In the genomic region with DNA sequence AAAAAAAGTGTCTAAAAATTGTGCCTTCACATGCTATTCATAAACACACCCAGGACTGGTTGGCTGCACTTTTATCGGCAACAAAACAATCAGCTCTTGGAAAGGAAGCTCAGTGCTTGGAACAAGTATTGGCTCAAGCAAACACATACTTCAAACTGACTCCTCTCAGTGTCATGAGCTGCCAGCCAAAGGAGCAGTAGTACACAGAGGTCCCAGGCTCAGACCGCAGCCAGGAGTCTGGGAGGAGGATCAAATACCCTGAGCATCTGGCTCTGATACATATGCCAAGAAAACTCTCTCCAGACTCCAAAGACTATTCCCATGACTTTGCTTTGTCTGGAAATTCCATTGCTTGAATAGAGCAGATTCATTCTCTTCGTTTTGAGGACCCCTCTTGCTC, we compare ENCODE assay signal across 25 cellular contexts.
DNase-seq lines count a peak whose midpoint lies in the region; ATAC-seq and TF ChIP-seq lines count a peak whose summit lies in the region.
"Had no signal": no experiment of that assay in that cellular context is flagged by ENCODE, and none has a peak within 500 bp of the region (broad histone marks: within the 10 kb centered on the region; RNA-seq: fewer than 3 reads in every experiment).

No MANE protein-coding gene starts in this region.

- no peaks in the 10 kb centered on the region for H3K9me3 Mint-ChIP-seq in CD8-positive, alpha-beta T cell
- H3K9me3 Mint-ChIP-seq: activated B cell treated with CpG ODN at 0.5 μM for 24 hours; activated naive CD8-positive, alpha-beta T cell treated with anti-CD3 and anti-CD28 coated beads for 36 hours had no signal

- 61% methylated on average over 3 of the region's 3 CpGs for WGBS in hepatocyte (ENCODE audit: low lambda C conversion rate, missing lambda C conversion rate)
- 48 to 60% methylated on average over 2 to 3 of the region's 3 CpGs for WGBS in transverse colon (ENCODE audit: low coverage in 1 of 2), 2 donors

- H3K9me3 ChIP-seq in hepatocyte (ENCODE audit: low read depth), result no peaks in the 10 kb centered on the region
- H3K9me3 ChIP-seq in stomach smooth muscle (ENCODE audit: control insufficient read depth in 2 of 2, low read length in 2 of 2), result no peaks in the 10 kb centered on the region
- H3K9me3 ChIP-seq in transverse colon, result no peaks in the 10 kb centered on the region
- H3K9me3 ChIP-seq in osteoblast (ENCODE audit: low read depth, low read length), result no peaks in the 10 kb centered on the region
- no peaks in the 10 kb centered on the region for H3K9me3 ChIP-seq in CD8-positive, alpha-beta T cell (ENCODE audit: low read length)
- H3K9me3 ChIP-seq: mucosa of descending colon, vagina had no signal

- no peak for TF ChIP-seq CTCF in hepatocyte (IDR thresholded peaks at IDR 0.05; ENCODE audit: poor library complexity)
- TF ChIP-seq CTCF in transverse colon (IDR thresholded peaks at IDR 0.05), result no peak
- no peak for TF ChIP-seq CTCF in osteoblast (IDR thresholded peaks at IDR 0.05; ENCODE audit: extremely low read depth, low read depth, low read length)
- no peak for TF ChIP-seq CTCF in CD8-positive, alpha-beta T cell (IDR thresholded peaks at IDR 0.05)

- intact Hi-C loops in transverse colon (cut with DNase I; ENCODE audit: low total_unique reads), result no loop called here
- intact Hi-C loops in CD8-positive, alpha-beta T cell (cut with DNase I, micrococcal nuclease), result no loop called here

- H2AFZ ChIP-seq in hepatocyte, result no peak overlapping the region
- H2AFZ ChIP-seq in osteoblast (ENCODE audit: low read length), result no peak overlapping the region

- no peaks in the 10 kb centered on the region for H3K79me2 ChIP-seq in hepatocyte
- H3K79me2 ChIP-seq in osteoblast (ENCODE audit: insufficient read depth, low read length), result no peaks in the 10 kb centered on the region

- CTCF ChIA-PET in CD8-positive, alpha-beta T cell (lab: Charles Lee), result no interaction called here

- H3K36me3 Mint-ChIP-seq in CD8-positive, alpha-beta T cell, result no peaks in the 10 kb centered on the region
- H3K36me3 Mint-ChIP-seq: activated naive CD8-positive, alpha-beta T cell treated with anti-CD3 and anti-CD28 coated beads for 36 hours; immature natural killer cell had no signal

- H4K20me1 ChIP-seq in hepatocyte (ENCODE audit: insufficient read depth, poor library complexity, severe bottlenecking) (no peaks in the 10 kb centered on the region), osteoblast (ENCODE audit: insufficient read depth, low read length) (no peaks in the 10 kb centered on the region)

- POLR2A ChIA-PET in CD8-positive, alpha-beta T cell (lab: Charles Lee), result no interaction called here

- no peaks in the 10 kb centered on the region for H3K4me1 Mint-ChIP-seq in CD8-positive, alpha-beta T cell (ENCODE audit: low read depth)
- H3K4me1 Mint-ChIP-seq: activated B cell treated with CpG ODN at 0.5 μM for 24 hours; activated naive CD8-positive, alpha-beta T cell treated with anti-CD3 and anti-CD28 coated beads for 36 hours; activated T-helper 17 cell treated with anti-CD3 and anti-CD28 coated beads, Interleukin-2, amount 50 U/mL, for 72 hours; immature natural killer cell had no signal

- H3K4me2 ChIP-seq in hepatocyte, result no peak overlapping the region
- no peak overlapping the region for H3K4me2 ChIP-seq in osteoblast (ENCODE audit: insufficient read depth, low read length)

- DNase-seq in NCI-H1694 treated with DMSO at 0.1 percent for 48 hours (lab: John Stamatoyannopoulos, UW) (peak; percentile 85), fibroblast of gingiva (ENCODE audit: low read depth) (peak; percentile 46), hepatocyte (ENCODE audit: low spot score) (peak; percentile 19), transverse colon (no peak), osteoblast (ENCODE audit: insufficient read length, low spot score, missing footprints) (no peak)
- no peak for DNase-seq in activated T-cell treated with anti-CD3 and anti-CD28 coated beads, Interleukin-2, amount 50 U/mL, for 1 hour
- DNase-seq in CD8-positive, alpha-beta T cell, result no peak
- DNase-seq: activated B cell treated with CpG ODN at 0.5 μM for 24 hours; activated CD4-positive, alpha-beta T cell treated with anti-CD3 and anti-CD28 coated beads, Interleukin-2, amount 50 U/mL, for 4 hours; activated CD8-positive, alpha-beta memory T cell treated with anti-CD3 and anti-CD28 coated beads, Interleukin-2, amount 50 U/mL, for 4 hours; activated naive CD8-positive, alpha-beta T cell treated with anti-CD3 and anti-CD28 coated beads for 36 hours; cerebellar nuclear complex; HCEC 1CT; hippocampal formation; immature natural killer cell; mucosa of descending colon; NCI-H1105; NCI-H2081; SIG-M5; small intestine; SW 1271 had no signal

- in situ Hi-C loops in transverse colon (cut with MboI; ENCODE audit: low pct_ligation_motif_present in 1 of 4, low pct_unique_long_range_greater_than_20kb in 1 of 4, low sequenced_read_pairs in 3 of 4), result no loop called here

- H3K27me3 Mint-ChIP-seq in CD8-positive, alpha-beta T cell (ENCODE audit: low read depth), result no peaks in the 10 kb centered on the region
- H3K27me3 Mint-ChIP-seq: activated B cell treated with CpG ODN at 0.5 μM for 24 hours; activated naive CD8-positive, alpha-beta T cell treated with anti-CD3 and anti-CD28 coated beads for 36 hours; activated T-helper 17 cell treated with anti-CD3 and anti-CD28 coated beads, Interleukin-2, amount 50 U/mL, for 72 hours had no signal

- no peak overlapping the region for H3K27ac Mint-ChIP-seq in CD8-positive, alpha-beta T cell
- H3K27ac Mint-ChIP-seq: activated B cell treated with CpG ODN at 0.5 μM for 24 hours; activated naive CD8-positive, alpha-beta T cell treated with anti-CD3 and anti-CD28 coated beads for 36 hours; activated T-helper 17 cell treated with anti-CD3 and anti-CD28 coated beads, Interleukin-2, amount 50 U/mL, for 72 hours; immature natural killer cell had no signal

- H3K4me1 ChIP-seq in hepatocyte (ENCODE audit: insufficient read depth), result no peaks in the 10 kb centered on the region
- H3K4me1 ChIP-seq in stomach smooth muscle (ENCODE audit: control insufficient read depth, insufficient read depth, low read length), result peaks cover 33% of the 10 kb centered on the region
- no peaks in the 10 kb centered on the region for H3K4me1 ChIP-seq in transverse colon
- H3K4me1 ChIP-seq in osteoblast (ENCODE audit: insufficient read depth, low read length), result no peaks in the 10 kb centered on the region
- no peaks in the 10 kb centered on the region for H3K4me1 ChIP-seq in CD8-positive, alpha-beta T cell (ENCODE audit: insufficient read depth, low read length)

- TF ChIP-seq EP300 in transverse colon (IDR thresholded peaks at IDR 0.05; ENCODE audit: low read depth), result no peak

- H3K4me3 ChIP-seq in hepatocyte (no peak overlapping the region), stomach smooth muscle (ENCODE audit: low read length in 2 of 2) (no peak overlapping the region), transverse colon (no peak overlapping the region), osteoblast (ENCODE audit: insufficient read depth, low read length) (no peak overlapping the region)
- no peak overlapping the region for H3K4me3 ChIP-seq in CD8-positive, alpha-beta T cell (ENCODE audit: low read depth, low read length)
- H3K4me3 ChIP-seq: mucosa of descending colon, vagina had no signal

- TF ChIP-seq POLR2A in transverse colon (IDR thresholded peaks at IDR 0.05), result no peak

- H3K27ac ChIP-seq in hepatocyte (no peak overlapping the region), stomach smooth muscle (ENCODE audit: low read length) (peak overlapping the region; percentile 24), transverse colon (no peak overlapping the region), osteoblast (ENCODE audit: low read depth, low read length) (no peak overlapping the region)
- H3K27ac ChIP-seq in CD8-positive, alpha-beta T cell (ENCODE audit: low read depth, low read length), result no peak overlapping the region
- H3K27ac ChIP-seq: C4-2B, vagina had no signal

- H3K36me3 ChIP-seq in hepatocyte (replicated peaks; ENCODE audit: insufficient read depth, low read depth), result no peaks in the 10 kb centered on the region
- no peaks in the 10 kb centered on the region for H3K36me3 ChIP-seq in stomach smooth muscle (ENCODE audit: control insufficient read depth in 2 of 2, insufficient read depth in 2 of 2, low read length in 2 of 2)
- no peaks in the 10 kb centered on the region for H3K36me3 ChIP-seq in transverse colon
- H3K36me3 ChIP-seq in osteoblast (ENCODE audit: insufficient read depth, low read length), result no peaks in the 10 kb centered on the region
- no peaks in the 10 kb centered on the region for H3K36me3 ChIP-seq in CD8-positive, alpha-beta T cell (ENCODE audit: insufficient read depth, low read length)
- H3K36me3 ChIP-seq: vagina had no signal

- H3K9me2 ChIP-seq in hepatocyte (replicated peaks; ENCODE audit: insufficient read depth), result no peaks in the 10 kb centered on the region

- H3K9ac ChIP-seq in stomach smooth muscle (ENCODE audit: low read length in 2 of 2), result no peak overlapping the region

- H3K4me3 Mint-ChIP-seq in CD8-positive, alpha-beta T cell, result no peak overlapping the region
- H3K4me3 Mint-ChIP-seq: activated B cell treated with CpG ODN at 0.5 μM for 24 hours; activated naive CD8-positive, alpha-beta T cell treated with anti-CD3 and anti-CD28 coated beads for 36 hours; activated T-helper 17 cell treated with anti-CD3 and anti-CD28 coated beads, Interleukin-2, amount 50 U/mL, for 72 hours; immature natural killer cell had no signal

- no peaks in the 10 kb centered on the region for H3K27me3 ChIP-seq in hepatocyte
- no peaks in the 10 kb centered on the region for H3K27me3 ChIP-seq in stomach smooth muscle (ENCODE audit: control insufficient read depth in 1 of 2, insufficient read depth in 2 of 2, low read length in 2 of 2)
- no peaks in the 10 kb centered on the region for H3K27me3 ChIP-seq in transverse colon
- H3K27me3 ChIP-seq in osteoblast (ENCODE audit: insufficient read depth, low read length), result no peaks in the 10 kb centered on the region
- no peaks in the 10 kb centered on the region for H3K27me3 ChIP-seq in CD8-positive, alpha-beta T cell (ENCODE audit: insufficient read depth, low read length)
- H3K27me3 ChIP-seq: vagina had no signal

- ATAC-seq in CD8-positive, alpha-beta T cell, result no peak
- ATAC-seq: activated T-helper 17 cell treated with anti-CD3 and anti-CD28 coated beads, Interleukin-2, amount 50 U/mL, for 72 hours; mucosa of descending colon had no signal

Comparison
In these comparisons a context has a peak if more than half of its experiments do, and no peak if none do; other contexts are left out.
1. DNase-seq: peak in NCI-H1694 treated with DMSO at 0.1 percent for 48 hours (single experiment), fibroblast of gingiva (single experiment) and hepatocyte (single experiment); none in activated T-cell treated with anti-CD3 and anti-CD28 coated beads, Interleukin-2, amount 50 U/mL, for 1 hour (single experiment), transverse colon (single experiment), osteoblast (single experiment) and CD8-positive, alpha-beta T cell (0 of 7).